Comparison of ENCODE assay signal across 8 cellular contexts in the genomic region with DNA sequence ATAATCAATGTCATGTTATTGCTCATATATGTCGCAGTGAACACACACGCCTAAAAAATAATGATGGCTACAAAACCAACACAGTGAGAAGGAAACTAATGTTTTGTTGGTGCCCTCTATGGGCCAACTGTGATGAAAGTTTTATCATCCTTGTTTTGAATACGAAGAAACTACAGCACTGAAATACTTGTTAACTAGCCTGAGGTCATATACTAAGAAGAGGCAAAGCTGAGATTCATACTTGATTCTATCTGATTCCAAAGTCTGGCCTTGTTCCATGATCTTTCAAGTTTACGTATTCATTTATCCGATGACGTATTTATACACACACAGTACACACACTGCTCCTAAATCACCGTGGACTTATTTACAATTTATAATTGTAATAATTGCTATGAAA. TPM values are rescaled to one million over a fixed set of nuclear protein-coding genes. Genes with fewer than 3 reads are reported as not detected.
DNase-seq lines count a peak whose midpoint lies in the region; ATAC-seq, FAIRE-seq and TF ChIP-seq lines count a peak whose summit lies in the region.
"Had no signal": no experiment of that assay in that cellular context is flagged by ENCODE, and none has a peak within 500 bp of the region (broad histone marks: within the 10 kb centered on the region; RNA-seq: fewer than 3 reads in every experiment).

No MANE protein-coding gene starts in this region.

- H3K36me3 Mint-ChIP-seq in neural crest cell (ENCODE audit: low read depth), result no peaks in the 10 kb centered on the region
- H3K36me3 Mint-ChIP-seq: naive thymus-derived CD8-positive, alpha-beta T cell had no signal

- FAIRE-seq in G401.6 (lab: Jason Lieb, UNC), result peak; percentile 82

- peaks cover 30% of the 10 kb centered on the region for H3K27me3 Mint-ChIP-seq in neural crest cell (ENCODE audit: low read depth)
- H3K27me3 Mint-ChIP-seq in stimulated activated naive CD8-positive, alpha-beta T cell treated with anti-CD3 and anti-CD28 coated beads, Interleukin-15, amount 100 ng/mL, for 72 hours, result peaks cover 17% of the 10 kb centered on the region

- no peak for TF ChIP-seq POLR2A in body of pancreas (IDR thresholded peaks at IDR 0.05)

- no peak overlapping the region for H3K4me3 Mint-ChIP-seq in neural crest cell
- H3K4me3 Mint-ChIP-seq in stimulated activated naive CD8-positive, alpha-beta T cell treated with anti-CD3 and anti-CD28 coated beads, Interleukin-15, amount 100 ng/mL, for 72 hours, result no peak overlapping the region
- H3K4me3 Mint-ChIP-seq: naive thymus-derived CD8-positive, alpha-beta T cell had no signal

- H3K4me1 Mint-ChIP-seq in neural crest cell, result peaks cover 4% of the 10 kb centered on the region
- peaks cover 20% of the 10 kb centered on the region for H3K4me1 Mint-ChIP-seq in stimulated activated naive CD8-positive, alpha-beta T cell treated with anti-CD3 and anti-CD28 coated beads, Interleukin-15, amount 100 ng/mL, for 72 hours

- H3K9me3 Mint-ChIP-seq in neural crest cell, result no peaks in the 10 kb centered on the region
- no peaks in the 10 kb centered on the region for H3K9me3 Mint-ChIP-seq in stimulated activated naive CD8-positive, alpha-beta T cell treated with anti-CD3 and anti-CD28 coated beads, Interleukin-15, amount 100 ng/mL, for 72 hours
- H3K9me3 Mint-ChIP-seq: naive thymus-derived CD8-positive, alpha-beta T cell had no signal

- no peak overlapping the region for H3K4me3 ChIP-seq in body of pancreas

- 42 to 45% methylated on average over 7 of the region's 7 CpGs for WGBS in body of pancreas, 2 donors

- H3K4me1 ChIP-seq in body of pancreas, result no peaks in the 10 kb centered on the region

- no peaks in the 10 kb centered on the region for H3K36me3 ChIP-seq in body of pancreas (replicated peaks in 1 of 2; ENCODE audit: insufficient read depth in 1 of 2, low read depth in 2 of 2)

- ATAC-seq in body of pancreas (no peak), HG03469 (IDR thresholded peaks at IDR 0.05; ENCODE audit: unreplicated experiment) (no peak), GM21529 (IDR thresholded peaks at IDR 0.05; ENCODE audit: unreplicated experiment) (no peak)
- ATAC-seq in stimulated activated naive CD8-positive, alpha-beta T cell treated with anti-CD3 and anti-CD28 coated beads, Interleukin-15, amount 100 ng/mL, for 72 hours, result no peak
- ATAC-seq: naive thymus-derived CD8-positive, alpha-beta T cell had no signal

- peak in 4 of 7 experiments; percentile 20 to 40 (median 24) for TF ChIP-seq CTCF in body of pancreas (IDR thresholded peaks at IDR 0.05)
- peak; percentile 68 for TF ChIP-seq CTCF in neural crest cell (conservative IDR thresholded peaks at IDR 0.05)

- no peaks in the 10 kb centered on the region for H3K27me3 ChIP-seq in body of pancreas

- DNase-seq in LoVo (ENCODE audit: low spot score) (peak; percentile 12), body of pancreas (no peak), neural crest cell (ENCODE audit: low read depth, low spot score) (no peak)
- DNase-seq in stimulated activated naive CD8-positive, alpha-beta T cell treated with anti-CD3 and anti-CD28 coated beads, Interleukin-15, amount 100 ng/mL, for 72 hours, result no peak
- DNase-seq: naive thymus-derived CD8-positive, alpha-beta T cell had no signal

- H3K27ac ChIP-seq in body of pancreas, result no peak overlapping the region

- H3K27ac Mint-ChIP-seq in neural crest cell (ENCODE audit: unreplicated experiment), result no peak overlapping the region
- H3K27ac Mint-ChIP-seq in stimulated activated naive CD8-positive, alpha-beta T cell treated with anti-CD3 and anti-CD28 coated beads, Interleukin-15, amount 100 ng/mL, for 72 hours, result no peak overlapping the region
- H3K27ac Mint-ChIP-seq: naive thymus-derived CD8-positive, alpha-beta T cell had no signal

- H3K9me3 ChIP-seq in body of pancreas, result no peaks in the 10 kb centered on the region

- intact Hi-C loops in body of pancreas (cut with DNase I), result no loop called here

RNA-seq across cellular contexts. Expression of a gene that starts 16.1 kb away (rescaled TPM):
- total RNA-seq in body of pancreas (not detected), neural crest cell (not detected in 2 replicates)
- total RNA-seq: naive thymus-derived CD8-positive, alpha-beta T cell had no signal

RNA-seq across cellular contexts. Expression of a gene that starts 18.2 kb away (rescaled TPM):
- total RNA-seq in body of pancreas, result 10 to 100 TPM; 11.7 to 29.3 TPM
- 103 TPM in 2 replicates for total RNA-seq in neural crest cell
